26 cellular contexts compared by ENCODE assay signal in the genomic region with DNA sequence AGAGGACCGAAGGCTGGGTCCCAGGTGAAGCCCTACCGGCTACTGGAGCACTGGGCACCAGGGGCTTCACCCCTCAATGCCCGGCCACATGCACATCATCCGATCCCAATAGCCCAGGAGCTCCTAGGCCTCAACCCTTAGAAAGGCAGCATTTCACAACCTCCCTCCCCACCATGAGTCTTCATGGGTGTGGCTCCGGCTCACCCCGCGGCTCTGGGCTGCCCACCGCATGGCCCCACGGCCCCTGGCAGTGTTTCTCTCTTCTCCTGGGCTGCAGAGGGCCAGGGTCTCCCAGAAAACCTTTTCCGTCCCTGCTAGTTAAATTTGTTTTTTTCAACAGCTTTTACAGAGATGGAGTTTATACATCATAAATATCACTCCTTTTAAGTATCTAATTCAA. TPM values are rescaled to one million over a fixed set of nuclear protein-coding genes. Genes with fewer than 3 reads are reported as not detected.
"Had no signal": no experiment of that assay in that cellular context is flagged by ENCODE, and none has a peak within 500 bp of the region (broad histone marks: within the 10 kb centered on the region; RNA-seq: fewer than 3 reads in every experiment).

No MANE protein-coding gene starts in this region.

- DNase-seq: activated B cell treated with CpG ODN at 0.5 μM for 24 hours; activated CD4-positive, alpha-beta T cell treated with anti-CD3 and anti-CD28 coated beads for 1 hour; activated CD4-positive, alpha-beta T cell treated with anti-CD3 and anti-CD28 coated beads, Interleukin-2, amount 10 ng/mL, durations not matched to agents 24 days and 14 days; activated CD4-positive, alpha-beta T cell treated with anti-CD3 and anti-CD28 coated beads, Interleukin-2, amount 50 U/mL, for 48 hours; activated CD8-positive, alpha-beta memory T cell treated with anti-CD3 and anti-CD28 coated beads, Interleukin-2, amount 10 ng/mL, durations not matched to agents 7 days and 5 days; activated effector memory CD4-positive, alpha-beta T cell treated with anti-CD3 and anti-CD28 coated beads, Interleukin-2, amount 50 U/mL, for 16 hours; activated naive CD4-positive, alpha-beta T cell treated with Interleukin-2 at 50 U/mL for 16 hours; activated naive CD8-positive, alpha-beta T cell treated with anti-CD3 and anti-CD28 coated beads, Interleukin-2, amount 50 U/mL, for 24 hours; activated T-cell treated with anti-CD3 and anti-CD28 coated beads, Interleukin-2, amount 50 U/mL, for 4 hours; amniotic stem cell; body of pancreas; MM.1S; NCI-H1092 treated with DMSO at 0.1 percent for 48 hours; NCI-H1417 treated with DMSO at 0.1 percent for 48 hours; NCI-H1694; NCI-H2029; NCI-H2107; NCI-H510A treated with DMSO at 0.1 percent for 48 hours; NCI-H69; NK-92 treated with Interleukin-12 subunit alpha and Interleukin-12 subunit beta, amount 100 ng/mL, for 24 hours; PC-9; SIG-M5; T-helper 17 cell; T1000 had no signal

- H3K27me3 Mint-ChIP-seq: activated CD4-positive, alpha-beta T cell treated with anti-CD3 and anti-CD28 coated beads, Interleukin-2, amount 10 ng/mL, durations not matched to agents 24 days and 14 days; activated naive CD8-positive, alpha-beta T cell treated with anti-CD3 and anti-CD28 coated beads, Interleukin-2, amount 50 U/mL, for 24 hours had no signal

- H3K4me3 Mint-ChIP-seq: activated B cell treated with CpG ODN at 0.5 μM for 24 hours; activated CD4-positive, alpha-beta T cell treated with anti-CD3 and anti-CD28 coated beads, Interleukin-2, amount 10 ng/mL, durations not matched to agents 24 days and 14 days; activated CD8-positive, alpha-beta memory T cell treated with anti-CD3 and anti-CD28 coated beads, Interleukin-2, amount 10 ng/mL, durations not matched to agents 7 days and 5 days; activated naive CD8-positive, alpha-beta T cell treated with anti-CD3 and anti-CD28 coated beads, Interleukin-2, amount 50 U/mL, for 24 hours; activated T-cell treated with anti-CD3 and anti-CD28 coated beads, Interleukin-2, amount 50 U/mL, for 4 hours; T-helper 17 cell had no signal

- H3K27me3 ChIP-seq: ascending aorta, body of pancreas had no signal

- H3K36me3 ChIP-seq: ascending aorta had no signal

- H3K9me3 Mint-ChIP-seq: activated B cell treated with CpG ODN at 0.5 μM for 24 hours; activated CD4-positive, alpha-beta T cell treated with anti-CD3 and anti-CD28 coated beads, Interleukin-2, amount 10 ng/mL, durations not matched to agents 24 days and 14 days; activated naive CD4-positive, alpha-beta T cell treated with anti-CD3 and anti-CD28 coated beads, Interleukin-2, amount 50 U/mL, for 72 hours; activated naive CD8-positive, alpha-beta T cell treated with anti-CD3 and anti-CD28 coated beads, Interleukin-2, amount 50 U/mL, for 24 hours; activated T-cell treated with anti-CD3 and anti-CD28 coated beads, Interleukin-2, amount 50 U/mL, for 4 hours had no signal

- H3K4me1 Mint-ChIP-seq: activated B cell treated with CpG ODN at 0.5 μM for 24 hours; activated CD4-positive, alpha-beta T cell treated with anti-CD3 and anti-CD28 coated beads, Interleukin-2, amount 10 ng/mL, durations not matched to agents 24 days and 14 days; activated CD8-positive, alpha-beta memory T cell treated with anti-CD3 and anti-CD28 coated beads, Interleukin-2, amount 10 ng/mL, durations not matched to agents 7 days and 5 days; activated naive CD8-positive, alpha-beta T cell treated with anti-CD3 and anti-CD28 coated beads, Interleukin-2, amount 50 U/mL, for 24 hours; T-helper 17 cell had no signal

- H3K4me2 ChIP-seq: PC-9 had no signal

- H3K4me1 ChIP-seq: ascending aorta, body of pancreas had no signal

- H3K27ac Mint-ChIP-seq: activated B cell treated with CpG ODN at 0.5 μM for 24 hours; activated CD4-positive, alpha-beta T cell treated with anti-CD3 and anti-CD28 coated beads, Interleukin-2, amount 10 ng/mL, durations not matched to agents 24 days and 14 days; activated CD8-positive, alpha-beta memory T cell treated with anti-CD3 and anti-CD28 coated beads, Interleukin-2, amount 10 ng/mL, durations not matched to agents 7 days and 5 days; activated naive CD8-positive, alpha-beta T cell treated with anti-CD3 and anti-CD28 coated beads, Interleukin-2, amount 50 U/mL, for 24 hours; T-helper 17 cell had no signal

- H3K9me3 ChIP-seq: ascending aorta, body of pancreas had no signal

- H2AFZ ChIP-seq: PC-9 had no signal

- H3K36me3 Mint-ChIP-seq: activated CD8-positive, alpha-beta memory T cell treated with anti-CD3 and anti-CD28 coated beads, Interleukin-2, amount 10 ng/mL, durations not matched to agents 7 days and 5 days; activated naive CD4-positive, alpha-beta T cell treated with anti-CD3 and anti-CD28 coated beads, Interleukin-2, amount 50 U/mL, for 72 hours had no signal

- H3K4me3 ChIP-seq: ascending aorta, body of pancreas, PC-9 had no signal

RNA-seq across cellular contexts. Expression of a gene that starts 28.6 kb away (rescaled TPM):
- total RNA-seq: activated B cell treated with CpG ODN at 0.5 μM for 24 hours; activated CD4-positive, alpha-beta T cell treated with anti-CD3 and anti-CD28 coated beads, Interleukin-2, amount 10 ng/mL, durations not matched to agents 24 days and 14 days; activated CD8-positive, alpha-beta memory T cell treated with anti-CD3 and anti-CD28 coated beads, Interleukin-2, amount 10 ng/mL, durations not matched to agents 7 days and 5 days; activated naive CD4-positive, alpha-beta T cell treated with anti-CD3 and anti-CD28 coated beads, Interleukin-2, amount 50 U/mL, for 72 hours; PC-9 had no signal
